ENCODE assay signal across 8 cellular contexts in genomic region chr10:127990132-127990788, GRCh38.
DNase-seq lines count a peak whose midpoint lies in the region; ATAC-seq, FAIRE-seq and TF ChIP-seq lines count a peak whose summit lies in the region.
"Not testable (repeated sequence)": the region's sequence is repeated elsewhere in the genome, so short reads cannot be mapped to it uniquely, and the experiment has no call there.

No MANE protein-coding gene starts in this region.

- not testable (repeated sequence) for H3K9me3 ChIP-seq in A549; HEK293 (ENCODE audit: control insufficient read depth, insufficient read depth, low read depth, low read length); osteoblast (ENCODE audit: low read depth, low read length)

- not testable (repeated sequence) for H3K79me2 ChIP-seq in osteoblast (ENCODE audit: insufficient read depth, low read length)

- not testable (repeated sequence) for TF ChIP-seq RAD21 in A549 (conservative IDR thresholded peaks at IDR 0.05 in 1 of 2, IDR thresholded peaks at IDR 0.05 in 1 of 2)

- H3K36me3 ChIP-seq in HEK293 (ENCODE audit: control insufficient read depth in 2 of 2, insufficient read depth in 1 of 2, low read length in 2 of 2); brain microvascular endothelial cell (replicated peaks); osteoblast (ENCODE audit: insufficient read depth, low read length): not testable (repeated sequence)

- CTCF ChIA-PET in A549 (lab: Yijun Ruan, JAX) (interaction anchor here (0.9 to 4.7 kb wide), 2 partner anchors 21 to 23 kb away, joined by 3 to 18 read pairs; no protein-coding TSS in a partner anchor), HEK293 (lab: Yijun Ruan, JAX) (interaction anchor here (0.7 kb wide), 1 partner anchor 1559 kb away, joined by 3 read pairs; no protein-coding TSS in a partner anchor)

- 77% methylated on average over 9 of the region's 9 CpGs for WGBS in A549 (ENCODE audit: missing lambda C conversion rate)

- intact Hi-C loops in cardiac septum (cut with DNase I), result not testable (repeated sequence)

- DNase-seq in A549 (ENCODE audit: low read depth in 1 of 2, low spot score in 1 of 2); brain microvascular endothelial cell; osteoblast (ENCODE audit: insufficient read length, low spot score, missing footprints): not testable (repeated sequence)
- peak; percentile 24 for DNase-seq in T-helper 2 cell treated with Interferon-gamma antibody and Interleukin-4, amounts not matched to agents 5 μg/mL and 100 μg/mL, for 36 hours (ENCODE audit: low spot score)
- DNase-seq in activated T-cell treated with anti-CD3 and anti-CD28 coated beads, Interleukin-2, amount 50 U/mL, for 24 hours, result peak; percentile 71
- DNase-seq in cardiac septum (ENCODE audit: low spot score), result peak; percentile 60
- peak; percentile 28 to 69 for DNase-seq in stimulated activated effector memory CD8-positive, alpha-beta T cell treated with anti-CD3 and anti-CD28 coated beads, Interleukin-12 subunit alpha, Interleukin-12 subunit beta, amount 100 ng/mL, for 72 hours (ENCODE audit: low spot score in 2 of 2)

- POLR2A ChIA-PET in A549 (lab: Yijun Ruan, JAX); HEK293 (lab: Yijun Ruan, JAX): not testable (repeated sequence)

- H3K27ac ChIP-seq in A549 (peak overlapping the region; percentile 23 to 84; a peak in 4 of 6 replicates), brain microvascular endothelial cell (peak overlapping the region; percentile 99), osteoblast (ENCODE audit: low read depth, low read length) (peak overlapping the region; percentile 95)
- H3K27ac ChIP-seq in HEK293 (ENCODE audit: extremely low read depth, low read depth, low read length), result not testable (repeated sequence)

- H3K4me1 Mint-ChIP-seq in T-helper 2 cell treated with Interferon-gamma antibody and Interleukin-4, amounts not matched to agents 5 μg/mL and 100 μg/mL, for 36 hours (ENCODE audit: low read depth), result peaks cover 24% of the 10 kb centered on the region
- peaks cover 57% of the 10 kb centered on the region for H3K4me1 Mint-ChIP-seq in activated T-cell treated with anti-CD3 and anti-CD28 coated beads, Interleukin-2, amount 50 U/mL, for 24 hours (ENCODE audit: low read depth)
- peaks cover 49% of the 10 kb centered on the region for H3K4me1 Mint-ChIP-seq in stimulated activated effector memory CD8-positive, alpha-beta T cell treated with anti-CD3 and anti-CD28 coated beads, Interleukin-12 subunit alpha, Interleukin-12 subunit beta, amount 100 ng/mL, for 72 hours

- not testable (repeated sequence) for H3K4me3 ChIP-seq in A549; HEK293 (ENCODE audit: low read depth, low read length); brain microvascular endothelial cell (ENCODE audit: low read depth, low read length); osteoblast (ENCODE audit: insufficient read depth, low read length)

- H3K4me2 ChIP-seq in A549 (peak overlapping the region; percentile 68), osteoblast (ENCODE audit: insufficient read depth, low read length) (peak overlapping the region; percentile 76)

- peak overlapping the region; percentile 16 for H2AFZ ChIP-seq in osteoblast (ENCODE audit: low read length)

- not testable (repeated sequence) for TF ChIP-seq CTCF in A549 (IDR thresholded peaks at IDR 0.05); HEK293 (tag by site-specific recombination; IDR thresholded peaks at IDR 0.05); brain microvascular endothelial cell (IDR thresholded peaks at IDR 0.05; ENCODE audit: low read depth, low read length, missing control alignments); osteoblast (IDR thresholded peaks at IDR 0.05; ENCODE audit: extremely low read depth, low read depth, low read length)

- H3K9me3 Mint-ChIP-seq in T-helper 2 cell treated with Interferon-gamma antibody and Interleukin-4, amounts not matched to agents 5 μg/mL and 100 μg/mL, for 36 hours; activated T-cell treated with anti-CD3 and anti-CD28 coated beads, Interleukin-2, amount 50 U/mL, for 24 hours; stimulated activated effector memory CD8-positive, alpha-beta T cell treated with anti-CD3 and anti-CD28 coated beads, Interleukin-12 subunit alpha, Interleukin-12 subunit beta, amount 100 ng/mL, for 72 hours: not testable (repeated sequence)

- H3K27me3 ChIP-seq in brain microvascular endothelial cell (replicated peaks); osteoblast (ENCODE audit: insufficient read depth, low read length): not testable (repeated sequence)

- in situ Hi-C loops in brain microvascular endothelial cell (cut with HindIII; ENCODE audit: low pct_ligation_motif_present, low sequenced_read_pairs), result not testable (repeated sequence)

- H3K36me3 Mint-ChIP-seq in T-helper 2 cell treated with Interferon-gamma antibody and Interleukin-4, amounts not matched to agents 5 μg/mL and 100 μg/mL, for 36 hours (ENCODE audit: low read depth); activated T-cell treated with anti-CD3 and anti-CD28 coated beads, Interleukin-2, amount 50 U/mL, for 24 hours (ENCODE audit: low read depth); stimulated activated effector memory CD8-positive, alpha-beta T cell treated with anti-CD3 and anti-CD28 coated beads, Interleukin-12 subunit alpha, Interleukin-12 subunit beta, amount 100 ng/mL, for 72 hours: not testable (repeated sequence)

- not testable (repeated sequence) for TF ChIP-seq POLR2A in A549 (IDR thresholded peaks at IDR 0.05; ENCODE audit: low read length)

- not testable (repeated sequence) for H3K27me3 Mint-ChIP-seq in T-helper 2 cell treated with Interferon-gamma antibody and Interleukin-4, amounts not matched to agents 5 μg/mL and 100 μg/mL, for 36 hours (ENCODE audit: low read depth); activated T-cell treated with anti-CD3 and anti-CD28 coated beads, Interleukin-2, amount 50 U/mL, for 24 hours

- H3K4me1 ChIP-seq in A549, result peaks cover 16% of the 10 kb centered on the region
- H3K4me1 ChIP-seq in HEK293 (ENCODE audit: control insufficient read depth, insufficient read depth, low read length), result peaks cover 16% of the 10 kb centered on the region
- H3K4me1 ChIP-seq in osteoblast (ENCODE audit: insufficient read depth, low read length), result peaks cover 31% of the 10 kb centered on the region

- H4K20me1 ChIP-seq in osteoblast (ENCODE audit: insufficient read depth, low read length), result not testable (repeated sequence)

- TF ChIP-seq EP300 in A549 (IDR thresholded peaks at IDR 0.05), result not testable (repeated sequence)

- H3K27ac Mint-ChIP-seq in T-helper 2 cell treated with Interferon-gamma antibody and Interleukin-4, amounts not matched to agents 5 μg/mL and 100 μg/mL, for 36 hours, result peak overlapping the region; percentile 28
- H3K27ac Mint-ChIP-seq in activated T-cell treated with anti-CD3 and anti-CD28 coated beads, Interleukin-2, amount 50 U/mL, for 24 hours, result peak overlapping the region; percentile 97
- peak overlapping the region; percentile 96 for H3K27ac Mint-ChIP-seq in stimulated activated effector memory CD8-positive, alpha-beta T cell treated with anti-CD3 and anti-CD28 coated beads, Interleukin-12 subunit alpha, Interleukin-12 subunit beta, amount 100 ng/mL, for 72 hours

- not testable (repeated sequence) for ATAC-seq in A549
- peak; percentile 86 for ATAC-seq in stimulated activated effector memory CD8-positive, alpha-beta T cell treated with anti-CD3 and anti-CD28 coated beads, Interleukin-12 subunit alpha, Interleukin-12 subunit beta, amount 100 ng/mL, for 72 hours

- FAIRE-seq in A549 (lab: Jason Lieb, UNC), result not testable (repeated sequence)

- H3K4me3 Mint-ChIP-seq in T-helper 2 cell treated with Interferon-gamma antibody and Interleukin-4, amounts not matched to agents 5 μg/mL and 100 μg/mL, for 36 hours, result peak overlapping the region; percentile 40
- H3K4me3 Mint-ChIP-seq in activated T-cell treated with anti-CD3 and anti-CD28 coated beads, Interleukin-2, amount 50 U/mL, for 24 hours, result peak overlapping the region; percentile 47
- peak overlapping the region; percentile 61 for H3K4me3 Mint-ChIP-seq in stimulated activated effector memory CD8-positive, alpha-beta T cell treated with anti-CD3 and anti-CD28 coated beads, Interleukin-12 subunit alpha, Interleukin-12 subunit beta, amount 100 ng/mL, for 72 hours

TF ChIP-seq in HEK293, 187 proteins besides CTCF, POLR2A, EP300 and RAD21:
- TF ChIP-seq ZSCAN16 (tag by site-specific recombination; IDR thresholded peaks at IDR 0.05), result 0 out of 2 replicates have a peak, but pooled peaks have one; percentile 44
- TF ChIP-seq ZBTB17 (tag by site-specific recombination; IDR thresholded peaks at IDR 0.05), result peak; percentile 32; the same call in 1 of the 2 replicates

Comparison
In these comparisons a context has a peak if more than half of its experiments do, and no peak if none do; other contexts are left out.
1. H3K27ac Mint-ChIP-seq: peak in every context shown above with its lines; median percentile 97 in activated T-cell treated with anti-CD3 and anti-CD28 coated beads, Interleukin-2, amount 50 U/mL, for 24 hours; 96 in stimulated activated effector memory CD8-positive, alpha-beta T cell treated with anti-CD3 and anti-CD28 coated beads, Interleukin-12 subunit alpha, Interleukin-12 subunit beta, amount 100 ng/mL, for 72 hours; 28 in T-helper 2 cell treated with Interferon-gamma antibody and Interleukin-4, amounts not matched to agents 5 μg/mL and 100 μg/mL, for 36 hours.